ENCODE assay signal across 19 cellular contexts in the genomic region with DNA sequence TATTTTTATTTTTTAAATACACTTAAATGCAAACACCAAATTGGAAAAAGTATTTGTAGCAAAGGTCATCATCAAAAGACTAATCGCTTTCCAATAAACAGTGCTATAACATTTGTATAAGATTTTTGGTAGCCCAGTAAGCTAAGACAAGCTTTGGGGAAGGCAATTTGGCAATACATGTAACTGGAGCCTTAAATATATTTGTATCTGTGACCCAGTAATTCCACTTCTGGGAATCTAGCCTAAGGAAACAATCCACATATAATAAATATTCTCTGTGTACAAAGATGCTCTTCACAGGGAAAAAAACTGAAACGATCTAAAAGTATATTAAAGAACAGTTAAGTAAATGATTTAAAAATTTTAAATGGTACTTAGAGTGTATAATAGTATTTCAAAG.
"Had no signal": no experiment of that assay in that cellular context is flagged by ENCODE, and none has a peak within 500 bp of the region (broad histone marks: within the 10 kb centered on the region; RNA-seq: fewer than 3 reads in every experiment).

No MANE protein-coding gene starts in this region.

- H3K4me3 ChIP-seq: esophagus squamous epithelium, SJCRH30, suprapubic skin had no signal

- ATAC-seq: activated T-cell treated with anti-CD3 and anti-CD28 coated beads, Interleukin-2, amount 50 U/mL, for 72 hours; natural killer cell; stimulated activated naive CD8-positive, alpha-beta T cell treated with anti-CD3 and anti-CD28 coated beads, Interleukin-15, Interleukin-2, amounts not matched to agents 100 U/mL and 50 U/mL, for 24 hours had no signal

- DNase-seq: activated B cell treated with CpG ODN at 0.5 μM for 24 hours; activated CD4-positive, alpha-beta T cell treated with anti-CD3 and anti-CD28 coated beads, Interleukin-2, amount 10 ng/mL, durations not matched to agents 7 days and 5 days; activated CD8-positive, alpha-beta memory T cell treated with anti-CD3 and anti-CD28 coated beads, Interleukin-2, amount 50 U/mL, for 48 hours; activated gamma-delta T cell treated with Interleukin-2 at 50 U/mL for 16 hours; activated T-cell treated with anti-CD3 and anti-CD28 coated beads, Interleukin-2, amount 50 U/mL, for 72 hours; cortex of kidney; effector CD8-positive, alpha-beta T cell; esophagus squamous epithelium; hippocampal formation; mesendoderm; natural killer cell; retina; small intestine; stimulated activated CD4-positive, alpha-beta T cell treated with anti-CD3 and anti-CD28 coated beads, Interleukin-4, amount 100 ng/mL, for 4 hours; stimulated activated CD8-positive, alpha-beta memory T cell treated with anti-CD3 and anti-CD28 coated beads, Interleukin-4, amount 100 ng/mL, for 48 hours; stimulated activated naive CD8-positive, alpha-beta T cell treated with anti-CD3 and anti-CD28 coated beads, Interleukin-15, Interleukin-2, amounts not matched to agents 100 U/mL and 50 U/mL, for 24 hours; trophoblast cell had no signal
